ENCODE assay signal across 30 cellular contexts in genomic region chr11:119758291-119758690, GRCh38. TPM values are rescaled to one million over a fixed set of nuclear protein-coding genes. Genes with fewer than 3 reads are reported as not detected.
DNase-seq lines count a peak whose midpoint lies in the region; ATAC-seq and TF ChIP-seq lines count a peak whose summit lies in the region.
"Had no signal": no experiment of that assay in that cellular context is flagged by ENCODE, and none has a peak within 500 bp of the region (broad histone marks: within the 10 kb centered on the region; RNA-seq: fewer than 3 reads in every experiment).

No MANE protein-coding gene starts in this region.

- ATAC-seq in GM23338, result no peak
- ATAC-seq: foreskin keratinocyte, T-cell had no signal

- peaks cover 17% of the 10 kb centered on the region; the same call in 2 of the 3 replicates for H3K4me1 Mint-ChIP-seq in GM23338
- H3K4me1 Mint-ChIP-seq: T-cell had no signal

- TF ChIP-seq CTCF in osteoblast (IDR thresholded peaks at IDR 0.05; ENCODE audit: extremely low read depth, low read depth, low read length) (no peak), GM23338 (conservative IDR thresholded peaks at IDR 0.05; ENCODE audit: low read depth in 2 of 2) (no peak)

- H3F3A ChIP-seq in GM23338 (replicated peaks; ENCODE audit: low read depth), result no peaks in the 10 kb centered on the region

- H4K20me1 ChIP-seq in osteoblast (ENCODE audit: insufficient read depth, low read length) (no peaks in the 10 kb centered on the region), GM23338 (replicated peaks; ENCODE audit: insufficient read depth) (no peaks in the 10 kb centered on the region)

- H3K4me1 ChIP-seq in osteoblast (ENCODE audit: insufficient read depth, low read length), result peaks cover 10% of the 10 kb centered on the region
- H3K4me1 ChIP-seq in GM23338 (ENCODE audit: insufficient read depth), result no peaks in the 10 kb centered on the region
- H3K4me1 ChIP-seq: foreskin keratinocyte had no signal

- peak; percentile 23 for DNase-seq in EL
- DNase-seq in M059J (ENCODE audit: low read depth), result peak; percentile 55
- DNase-seq in fibroblast of gingiva (ENCODE audit: low read depth), result peak; percentile 25
- DNase-seq in osteoblast (ENCODE audit: insufficient read length, low spot score, missing footprints), result peak; percentile 71
- no peak for DNase-seq in GOT3 (lab: John Stamatoyannopoulos, UW)
- DNase-seq in activated CD8-positive, alpha-beta memory T cell treated with anti-CD3 and anti-CD28 coated beads, Interleukin-2, amount 50 U/mL, for 48 hours, result no peak
- DNase-seq in NCI-H2081 (lab: John Stamatoyannopoulos, UW), result no peak
- DNase-seq in GM23338 (ENCODE audit: low spot score), result no peak
- DNase-seq: activated CD4-positive, alpha-beta memory T cell treated with anti-CD3 and anti-CD28 coated beads for 36 hours; activated CD4-positive, CD25-positive, alpha-beta regulatory T cell; activated naive CD4-positive, alpha-beta T cell; amniotic stem cell; DND-41; MV-4-11; naive B cell; NCI-H1694; NCI-H2171; NCI-H524 treated with DMSO at 0.1 percent for 48 hours; retina; stimulated activated CD4-positive, alpha-beta T cell treated with anti-CD3 and anti-CD28 coated beads, Interleukin-12 subunit alpha, Interleukin-12 subunit beta, amount 100 ng/mL, for 4 hours; stimulated activated CD4-positive, alpha-beta T cell treated with anti-CD3 and anti-CD28 coated beads, Interleukin-4, amount 100 ng/mL, for 4 hours; stimulated activated naive CD4-positive, alpha-beta T cell; T-cell; testis had no signal

- H3K4me2 ChIP-seq in osteoblast (ENCODE audit: insufficient read depth, low read length), result no peak overlapping the region
- H3K4me2 ChIP-seq in GM23338, result no peak overlapping the region
- H3K4me2 ChIP-seq: KMS-11 had no signal

- H3K36me3 Mint-ChIP-seq in GM23338 (ENCODE audit: low read depth), result no peaks in the 10 kb centered on the region
- H3K36me3 Mint-ChIP-seq: activated CD4-positive, alpha-beta memory T cell treated with anti-CD3 and anti-CD28 coated beads for 36 hours; naive B cell; T-cell had no signal

- peaks cover 17% of the 10 kb centered on the region for H3K27me3 Mint-ChIP-seq in GM23338 (ENCODE audit: insufficient read depth, low read depth, poor library complexity)

- no peaks in the 10 kb centered on the region for H3K9me2 ChIP-seq in GM23338 (ENCODE audit: insufficient read depth)

- H3K27ac ChIP-seq in osteoblast (ENCODE audit: low read depth, low read length) (no peak overlapping the region), GM23338 (ENCODE audit: low read depth) (no peak overlapping the region)
- H3K27ac ChIP-seq: C4-2B, cardiac muscle cell, foreskin keratinocyte, KMS-11, SJSA1, testis, vagina had no signal

- no peak overlapping the region for H3K27ac Mint-ChIP-seq in GM23338
- H3K27ac Mint-ChIP-seq: activated CD4-positive, alpha-beta memory T cell treated with anti-CD3 and anti-CD28 coated beads for 36 hours; T-cell had no signal

- no peak overlapping the region for H3K4me3 Mint-ChIP-seq in GM23338
- H3K4me3 Mint-ChIP-seq: activated CD4-positive, alpha-beta memory T cell treated with anti-CD3 and anti-CD28 coated beads for 36 hours; naive B cell; T-cell had no signal

- H2AFZ ChIP-seq in osteoblast (ENCODE audit: low read length) (no peak overlapping the region), GM23338 (no peak overlapping the region)

- no peaks in the 10 kb centered on the region for H3K36me3 ChIP-seq in osteoblast (ENCODE audit: insufficient read depth, low read length)
- H3K36me3 ChIP-seq in GM23338 (ENCODE audit: insufficient read depth), result no peaks in the 10 kb centered on the region
- H3K36me3 ChIP-seq: cardiac muscle cell, SJSA1, vagina had no signal

- no peaks in the 10 kb centered on the region for H3K9me3 ChIP-seq in osteoblast (ENCODE audit: low read depth, low read length)
- H3K9me3 ChIP-seq: SJSA1, testis, vagina had no signal

- H3K79me2 ChIP-seq in osteoblast (ENCODE audit: insufficient read depth, low read length) (no peaks in the 10 kb centered on the region), GM23338 (replicated peaks; ENCODE audit: insufficient read depth) (no peaks in the 10 kb centered on the region)

- H3K9me3 Mint-ChIP-seq in GM23338, result no peaks in the 10 kb centered on the region
- H3K9me3 Mint-ChIP-seq: activated CD4-positive, alpha-beta memory T cell treated with anti-CD3 and anti-CD28 coated beads for 36 hours; naive B cell; T-cell had no signal

- H3K4me3 ChIP-seq in osteoblast (ENCODE audit: insufficient read depth, low read length), result no peak overlapping the region
- no peak overlapping the region for H3K4me3 ChIP-seq in GM23338
- H3K4me3 ChIP-seq: cardiac muscle cell, SJSA1, testis, vagina had no signal

- H3K27me3 ChIP-seq in osteoblast (ENCODE audit: insufficient read depth, low read length), result peaks cover 14% of the 10 kb centered on the region
- H3K27me3 ChIP-seq in GM23338 (ENCODE audit: insufficient read depth), result no peaks in the 10 kb centered on the region
- H3K27me3 ChIP-seq: cardiac muscle cell, SJSA1, testis, vagina had no signal

TF ChIP-seq in GM23338, 12 proteins besides CTCF, POLR2A, EP300 and RAD21:
- TF ChIP-seq EZH2phosphoT487 (IDR thresholded peaks at IDR 0.05; ENCODE audit: unreplicated experiment) (no peak), ZNF331 (CRISPR knock-in tag; IDR thresholded peaks at IDR 0.05; ENCODE audit: low read depth) (no peak), ZNF114 (CRISPR knock-in tag; IDR thresholded peaks at IDR 0.05) (no peak)

RNA-seq across cellular contexts. Expression of gene NECTIN1, which starts 29.3 kb away (rescaled TPM):
- total RNA-seq in M059J (2014; rRNA removed; shearing (Covaris generic)), result 1.7 and 2.3 TPM in 2 replicates
- 4.1 and 5.8 TPM in 2 replicates for total RNA-seq in osteoblast
- 48.4 and 56.3 TPM in 2 replicates for total RNA-seq in GM23338 (2014; rRNA removed; shearing (Covaris generic))
- polyA plus RNA-seq in GM23338 (2016; fragmentation: Nextera tagmentation; extraction: Ambion mirVana), result 18.7 and 19.9 TPM in 2 replicates

Comparison
In these comparisons a context has a peak if more than half of its experiments do, and no peak if none do; other contexts are left out.
1. DNase-seq: peak in EL (single experiment), M059J (single experiment), fibroblast of gingiva (single experiment) and osteoblast (single experiment); none in GOT3 (single experiment), activated CD8-positive, alpha-beta memory T cell treated with anti-CD3 and anti-CD28 coated beads, Interleukin-2, amount 50 U/mL, for 48 hours (single experiment), NCI-H2081 (0 of 2) and GM23338 (single experiment).